14 cellular contexts compared by ENCODE assay signal in genomic region chr17:19415311-19415710, GRCh38. TPM values are rescaled to one million over a fixed set of nuclear protein-coding genes. Genes with fewer than 3 reads are reported as not detected.
DNase-seq lines count a peak whose midpoint lies in the region; ATAC-seq lines count a peak whose summit lies in the region.
"Had no signal": no experiment of that assay in that cellular context is flagged by ENCODE, and none has a peak within 500 bp of the region (broad histone marks: within the 10 kb centered on the region; RNA-seq: fewer than 3 reads in every experiment).

No MANE protein-coding gene starts in this region.

- ATAC-seq in HG02763 (IDR thresholded peaks at IDR 0.05; ENCODE audit: unreplicated experiment), result no peak
- ATAC-seq: A549; CD8-positive, alpha-beta T cell had no signal

- H3K27me3 ChIP-seq in H7 (ENCODE audit: control insufficient read depth, insufficient read depth, low read length), result no peaks in the 10 kb centered on the region

- DNase-seq in H7 (peak; percentile 50), NCI-H2171 treated with DMSO at 0.1 percent for 48 hours (lab: John Stamatoyannopoulos, UW) (peak; percentile 79), cerebellum (ENCODE audit: low spot score) (peak; percentile 79), NCI-H1694 treated with DMSO at 0.1 percent for 48 hours (lab: John Stamatoyannopoulos, UW) (no peak), T-helper 1 cell (no peak)
- DNase-seq: CD8-positive, alpha-beta T cell; COR-L47; DMS53; GOT3; HCEC 1CT; KG1 had no signal

- H3K4me3 ChIP-seq in H7 (ENCODE audit: insufficient read depth, low read depth, low read length), result no peak overlapping the region
- H3K4me3 ChIP-seq: A549 had no signal

- H3K36me3 ChIP-seq in H7 (replicated peaks; ENCODE audit: control insufficient read depth, insufficient read depth, low read length), result no peaks in the 10 kb centered on the region

RNA-seq across cellular contexts. Expression of gene RNF112, which starts 4.3 kb away (rescaled TPM):
- total RNA-seq in H7 (2014; rRNA removed; shearing (Covaris generic)), result 2.3 and 3.0 TPM in 2 replicates
- total RNA-seq in cerebellum, result 16.9 TPM
- total RNA-seq: HT1080 had no signal

RNA-seq across cellular contexts. Expression of gene MFAP4, which starts 28.3 kb away (rescaled TPM):
- total RNA-seq in H7 (2014; rRNA removed; shearing (Covaris generic)), result 22.2 and 24.8 TPM in 2 replicates
- 2.7 TPM for total RNA-seq in cerebellum
- total RNA-seq: CD8-positive, alpha-beta T cell; HT1080 had no signal

RNA-seq across cellular contexts. Expression of gene MAPK7, which starts 37.0 kb away (rescaled TPM):
- total RNA-seq in H7 (2014; rRNA removed; shearing (Covaris generic)), result 26.1 and 30.4 TPM in 2 replicates
- 19.2 TPM for total RNA-seq in cerebellum

RNA-seq across cellular contexts. Expression of gene B9D1, which starts 52.8 kb away (rescaled TPM):
- total RNA-seq in H7 (2014; rRNA removed; shearing (Covaris generic)), result 61.5 and 63.5 TPM in 2 replicates
- 13.8 TPM for total RNA-seq in cerebellum

Comparison
In these comparisons a context has a peak if more than half of its experiments do, and no peak if none do; other contexts are left out.
1. DNase-seq: peak in H7 (single experiment), NCI-H2171 treated with DMSO at 0.1 percent for 48 hours (single experiment) and cerebellum (single experiment); none in NCI-H1694 treated with DMSO at 0.1 percent for 48 hours (single experiment) and T-helper 1 cell (0 of 5).